ENCODE assay signal across 8 cellular contexts in the genomic region with DNA sequence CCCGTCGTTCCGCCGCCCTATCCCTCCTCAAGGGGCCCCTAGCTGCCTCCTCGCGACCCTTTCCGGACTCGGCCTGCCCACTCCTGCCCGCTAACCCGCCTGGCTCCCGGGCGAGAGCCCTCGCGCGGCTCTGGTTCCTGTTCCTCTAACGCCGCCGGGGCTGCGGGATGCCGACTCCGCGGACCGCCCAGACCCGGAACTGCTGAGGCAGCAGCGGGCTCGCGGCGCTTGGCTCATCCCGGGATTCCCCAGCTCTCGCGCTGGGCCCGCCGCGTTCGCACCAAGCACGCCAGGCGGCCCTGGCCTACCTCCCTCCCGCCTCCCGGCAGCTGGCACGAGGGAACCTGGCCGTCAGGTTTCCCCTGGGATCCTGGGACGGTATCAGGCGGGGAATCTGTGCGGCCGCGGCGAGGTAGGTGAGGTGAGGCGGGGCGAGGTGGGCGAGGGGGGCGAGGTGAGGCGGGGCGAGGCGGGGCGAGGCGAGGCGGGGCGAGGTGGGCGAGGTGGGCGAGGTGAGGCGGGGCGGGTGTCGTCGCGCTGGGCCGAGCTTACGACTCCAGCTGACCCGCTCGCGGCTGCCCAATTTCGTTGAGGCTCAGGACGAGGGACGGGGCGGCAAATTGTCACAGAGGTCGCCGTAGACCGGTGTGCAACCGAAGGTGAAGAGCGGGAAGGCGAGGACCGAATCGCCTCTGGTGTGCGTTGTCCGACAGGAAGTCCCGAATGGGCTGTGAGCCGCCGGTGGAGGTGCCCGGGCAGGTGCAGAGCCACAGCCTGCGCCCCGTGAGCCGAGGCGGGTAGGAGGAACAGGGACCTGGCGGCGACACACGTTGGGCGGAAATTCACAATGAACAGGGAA. TPM values are rescaled to one million over a fixed set of nuclear protein-coding genes. Genes with fewer than 3 reads are reported as not detected.
DNase-seq lines count a peak whose midpoint lies in the region; ATAC-seq and TF ChIP-seq lines count a peak whose summit lies in the region.

A gene (minus strand): TSS at position 418 of the 859 bp plus-strand sequence. CDS start 10,364 bp downstream, outside the sequence.
A gene (plus strand): TSS at position 582 of the 859 bp plus-strand sequence. CDS start 1,082 bp downstream, outside the sequence.

- H3K4me1 ChIP-seq in colonic mucosa: no peaks in the 10 kb centered on the region

- H3K9ac ChIP-seq in colonic mucosa (ENCODE audit: low read depth in 2 of 2, low read length in 2 of 2): peak within 1 kb of the TSS; percentile 81 to 87

- peak within 1 kb of the TSS; percentile 93 for H3K27ac ChIP-seq in colonic mucosa

- H3K36me3 ChIP-seq in colonic mucosa: no peaks in the 10 kb centered on the region

- intact Hi-C loops in colonic mucosa (cut with DNase I): loop anchor here (10.0 kb wide), 1 partner anchor 1285 kb away; no protein-coding TSS in a partner anchor

- H3K27me3 ChIP-seq in colonic mucosa: no peaks in the 10 kb centered on the region

- peak within 1 kb of the TSS; percentile 64 for H3K4me3 ChIP-seq in colonic mucosa

- DNase-seq in NCI-H2196 (lab: John Stamatoyannopoulos, UW; ENCODE audit: unreplicated experiment): peak; percentile 36
- no peak for DNase-seq in NCI-H2196 treated with DMSO at 0.1 percent for 48 hours (lab: John Stamatoyannopoulos, UW; ENCODE audit: unreplicated experiment)
- peak; percentile 58 for DNase-seq in NCI-H146 treated with DMSO at 0.1 percent for 48 hours (lab: John Stamatoyannopoulos, UW; ENCODE audit: unreplicated experiment)
- DNase-seq in activated CD4-positive, alpha-beta T cell treated with anti-CD3 and anti-CD28 coated beads for 48 hours: peak; percentile 85
- peak; percentile 78 for DNase-seq in colonic mucosa
- peak; percentile 90 for DNase-seq in left kidney (ENCODE audit: low read depth, low spot score)
- DNase-seq in stimulated activated CD4-positive, alpha-beta T cell treated with anti-CD3 and anti-CD28 coated beads, Interleukin-2, amount 100 ng/mL, for 4 hours (ENCODE audit: low read depth): peak; percentile 65

- no peak for TF ChIP-seq CTCF in colonic mucosa (IDR thresholded peaks at IDR 0.05)

- H3K9me3 ChIP-seq in colonic mucosa: no peaks in the 10 kb centered on the region

- ATAC-seq in HG02571 (IDR thresholded peaks at IDR 0.05; ENCODE audit: unreplicated experiment): peak; percentile 85

RNA-seq across cellular contexts. Expression of the first gene that starts in this region (rescaled TPM):
- 1 to 10 TPM; 5.4 to 6.9 TPM for total RNA-seq in colonic mucosa

RNA-seq across cellular contexts. Expression of the second gene that starts in this region (rescaled TPM):
- total RNA-seq in colonic mucosa: 10 to 100 TPM in 1 of 2 donors, 1 to 10 TPM in 1; 6.7 to 10.9 TPM
